1 cellular context compared by ENCODE assay signal in genomic region chr1:156631152-156631551, GRCh38.
TF ChIP-seq lines count a peak whose summit lies in the region.

No MANE protein-coding gene starts in this region.

TF ChIP-seq in K562, 482 proteins besides CTCF, POLR2A, EP300 and RAD21:
- TF ChIP-seq HLTF (IDR thresholded peaks at IDR 0.05) (peak; percentile 22; the same call in 1 of the 2 replicates), SMARCE1 (IDR thresholded peaks at IDR 0.05) (0 out of 2 replicates have a peak, but pooled peaks have one; percentile 23), ZNF384 (IDR thresholded peaks at IDR 0.05; ENCODE audit: low read depth, low read length) (peak; percentile 5; the same call in 1 of the 2 replicates), SMARCC2 (IDR thresholded peaks at IDR 0.05; ENCODE audit: low read depth) (0 out of 2 replicates have a peak, but pooled peaks have one; percentile 26), ARID2 (IDR thresholded peaks at IDR 0.05) (0 out of 2 replicates have a peak, but pooled peaks have one; percentile 21), BCOR (IDR thresholded peaks at IDR 0.05) (0 out of 2 replicates have a peak, but pooled peaks have one; percentile 20), MLLT1 (IDR thresholded peaks at IDR 0.05) (0 out of 4 replicates have a peak, but pooled peaks of 1 of the 2 experiments have one; percentile 19)
